8 cellular contexts compared by ENCODE assay signal in the genomic region with DNA sequence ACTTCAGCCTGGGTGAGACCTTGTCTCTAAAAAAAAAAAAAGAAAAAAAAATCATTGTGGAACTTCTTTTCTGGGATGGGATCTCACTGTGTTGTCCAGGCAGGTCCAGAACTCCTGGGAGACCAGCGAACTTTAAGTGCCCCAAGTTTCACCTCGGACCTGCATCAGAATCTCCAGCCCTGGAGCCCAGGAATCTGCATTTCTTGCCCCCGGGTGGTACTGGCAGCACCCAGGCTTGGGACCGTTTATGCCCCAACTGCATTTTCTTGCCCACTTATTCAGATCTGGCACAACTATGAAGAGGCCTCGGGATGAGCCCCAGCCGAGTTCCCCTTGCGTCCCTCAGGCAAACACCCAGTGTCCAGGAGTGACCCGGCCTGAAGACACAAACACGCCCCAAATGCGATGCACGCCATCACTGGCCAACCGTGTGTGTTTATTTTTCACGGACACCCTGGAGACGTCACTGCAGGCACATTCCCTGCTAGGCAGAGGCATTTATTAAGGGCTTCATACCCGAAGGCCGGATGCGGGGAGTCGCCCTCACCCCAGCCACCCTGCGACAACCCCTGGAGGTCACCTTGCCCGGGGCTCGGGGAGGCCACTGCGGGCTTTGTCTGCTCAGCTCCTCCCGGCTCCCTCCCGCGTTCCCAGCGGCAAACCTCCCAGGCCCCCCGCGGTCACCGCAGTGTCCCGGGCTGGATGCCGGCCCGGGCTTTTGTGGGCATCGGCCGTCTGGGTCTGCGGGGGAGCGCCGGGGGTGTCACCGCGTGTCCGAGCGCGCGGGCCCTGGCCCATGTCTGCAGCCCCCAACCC. TPM values are rescaled to one million over a fixed set of nuclear protein-coding genes. Genes with fewer than 3 reads are reported as not detected.
DNase-seq lines count a peak whose midpoint lies in the region.

No MANE protein-coding gene starts in this region.

- H3K4me3 ChIP-seq in ectodermal cell (ENCODE audit: insufficient read depth, low read depth, low read length): peak overlapping the region; percentile 51
- peak overlapping the region; percentile 67 for H3K4me3 ChIP-seq in urinary bladder (ENCODE audit: low read depth, low read length)

- H3K4me1 ChIP-seq in ectodermal cell (ENCODE audit: control insufficient read depth, insufficient read depth, low read length) (peaks cover 3% of the 10 kb centered on the region), urinary bladder (ENCODE audit: insufficient read depth) (no peaks in the 10 kb centered on the region)

- DNase-seq in NOMO-1 treated with DMSO at 0.1 percent for 48 hours (lab: John Stamatoyannopoulos, UW; ENCODE audit: unreplicated experiment) (peak; percentile 2), NOMO-1 (lab: John Stamatoyannopoulos, UW; ENCODE audit: unreplicated experiment in 2 of 2) (no peak), RPMI7951 (ENCODE audit: low read depth) (peak; percentile 84), medulla oblongata (ENCODE audit: extremely low spot score) (peak; percentile 27), GM19240 (ENCODE audit: insufficient read length, low spot score) (no peak)
- DNase-seq in stimulated activated CD4-positive, alpha-beta T cell treated with anti-CD3 and anti-CD28 coated beads, Interleukin-4, amount 100 ng/mL, for 1 hour: no peak

- H3K36me3 ChIP-seq in ectodermal cell (ENCODE audit: control insufficient read depth, insufficient read depth, low read length) (no peaks in the 10 kb centered on the region), urinary bladder (ENCODE audit: insufficient read depth) (no peaks in the 10 kb centered on the region)

- H3K27ac ChIP-seq in ectodermal cell (ENCODE audit: insufficient read depth, low read depth, low read length, poor library complexity, severe bottlenecking) (peak overlapping the region; percentile 38), urinary bladder (ENCODE audit: low read depth) (peak overlapping the region; percentile 28)

- H3K9me3 ChIP-seq in ectodermal cell (ENCODE audit: control insufficient read depth, low read length): no peaks in the 10 kb centered on the region

- 11 to 12% methylated on average over 43 of the region's 43 CpGs for WGBS in ectodermal cell, 2 experiments
- 6% methylated on average over 43 of the region's 43 CpGs for WGBS in urinary bladder

- H3K27me3 ChIP-seq in ectodermal cell (ENCODE audit: control insufficient read depth, insufficient read depth, low read length, poor library complexity, severe bottlenecking): no peaks in the 10 kb centered on the region

RNA-seq across cellular contexts. Expression of a gene that starts 0.7 kb away (rescaled TPM):
- total RNA-seq in RPMI7951 (2014; rRNA removed; shearing (Covaris generic)): 1.8 and 3.3 TPM in 2 replicates
- polyA plus RNA-seq in ectodermal cell (2013, experiment 1 of 4): 15.3 TPM
- polyA plus RNA-seq in ectodermal cell (2013, experiment 2 of 4): 13.4 TPM
- 11.3 TPM for polyA plus RNA-seq in ectodermal cell (2013, experiment 3 of 4)
- polyA plus RNA-seq in ectodermal cell (2013, experiment 4 of 4): 13.7 TPM
- total RNA-seq in urinary bladder: 5.4 TPM
- polyA plus RNA-seq in urinary bladder: 6.4 TPM

RNA-seq across cellular contexts. Expression of a gene that starts 11.1 kb away (rescaled TPM):
- total RNA-seq in RPMI7951 (2014; rRNA removed; shearing (Covaris generic)): 28.2 and 33.5 TPM in 2 replicates
- 57.3 TPM for polyA plus RNA-seq in ectodermal cell (2013, experiment 1 of 4)
- 48.1 TPM for polyA plus RNA-seq in ectodermal cell (2013, experiment 2 of 4)
- polyA plus RNA-seq in ectodermal cell (2013, experiment 3 of 4): 39.1 TPM
- 46.7 TPM for polyA plus RNA-seq in ectodermal cell (2013, experiment 4 of 4)
- 9.6 TPM for total RNA-seq in urinary bladder
- 1.7 TPM for polyA plus RNA-seq in urinary bladder

RNA-seq across cellular contexts. Expression of a gene that starts 45.8 kb away (rescaled TPM):
- 72.9 and 93.7 TPM in 2 replicates for total RNA-seq in RPMI7951 (2014; rRNA removed; shearing (Covaris generic))
- 179 TPM for polyA plus RNA-seq in ectodermal cell (2013, experiment 1 of 4)
- polyA plus RNA-seq in ectodermal cell (2013, experiment 2 of 4): 168 TPM
- polyA plus RNA-seq in ectodermal cell (2013, experiment 3 of 4): 132 TPM
- polyA plus RNA-seq in ectodermal cell (2013, experiment 4 of 4): 139 TPM
- total RNA-seq in urinary bladder: 107 TPM
- polyA plus RNA-seq in urinary bladder: 128 TPM

Comparison
In these comparisons a context has a peak if more than half of its experiments do, and no peak if none do; other contexts are left out.
1. DNase-seq: peak in NOMO-1 treated with DMSO at 0.1 percent for 48 hours (single experiment), RPMI7951 (single experiment) and medulla oblongata (single experiment); none in NOMO-1 (0 of 2), stimulated activated CD4-positive, alpha-beta T cell treated with anti-CD3 and anti-CD28 coated beads, Interleukin-4, amount 100 ng/mL, for 1 hour (single experiment) and GM19240 (single experiment).